8 cellular contexts compared by ENCODE assay signal in the genomic region with DNA sequence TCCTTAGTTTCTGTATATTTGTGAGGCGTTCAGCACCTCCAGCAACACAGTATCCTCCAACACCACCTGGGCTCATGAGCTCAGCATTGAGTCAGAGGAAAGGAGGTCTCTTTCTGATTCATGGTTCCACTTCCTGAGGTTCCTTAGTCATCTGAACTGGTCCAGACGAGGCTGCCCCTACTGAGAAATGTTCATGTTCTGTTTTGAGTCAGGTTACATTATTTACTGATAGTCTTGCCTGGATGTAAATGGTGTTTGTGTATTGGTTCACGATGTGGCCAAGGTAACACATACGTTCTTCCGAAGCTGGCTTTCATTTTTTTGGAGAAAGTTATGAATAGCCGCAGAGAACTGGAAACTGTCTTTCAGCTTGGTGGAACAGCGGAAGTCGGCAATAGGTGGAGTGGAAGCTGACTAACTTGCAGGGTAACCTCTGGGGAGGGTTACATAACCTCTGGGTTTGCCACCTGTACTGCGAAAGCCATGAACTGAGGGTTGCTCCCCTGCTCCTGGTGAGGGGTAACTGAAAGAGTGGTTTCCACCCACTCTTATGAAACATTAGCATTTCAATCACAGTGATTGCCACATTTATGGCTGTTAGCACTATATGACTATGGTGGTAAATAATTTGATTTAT. TPM values are rescaled to one million over a fixed set of nuclear protein-coding genes. Genes with fewer than 3 reads are reported as not detected.
DNase-seq lines count a peak whose midpoint lies in the region; ATAC-seq and TF ChIP-seq lines count a peak whose summit lies in the region.

No MANE protein-coding gene starts in this region.

- H2BK15ac ChIP-seq in neuronal stem cell (ENCODE audit: low read length) = no peak overlapping the region

- no peaks in the 10 kb centered on the region for H3K79me1 ChIP-seq in neuronal stem cell (ENCODE audit: low read depth, low read length)

- H3K18ac ChIP-seq in neuronal stem cell (ENCODE audit: low read length) = no peak overlapping the region

- peaks cover 30% of the 10 kb centered on the region for H3K4me1 Mint-ChIP-seq in activated naive CD8-positive, alpha-beta T cell (ENCODE audit: low read depth)
- peaks cover 17% of the 10 kb centered on the region for H3K4me1 Mint-ChIP-seq in mesothelial cell of epicardium

- H3K4me3 ChIP-seq in RWPE2 (ENCODE audit: severe bottlenecking) (peak overlapping the region; percentile 16), neuronal stem cell (ENCODE audit: low read length in 2 of 2) (no peak overlapping the region), BE2C (ENCODE audit: low read depth, low read length) (no peak overlapping the region)

- DNase-seq in RWPE2 (ENCODE audit: low spot score) = peak; percentile 56
- peak; percentile 52 to 62 for DNase-seq in stimulated activated CD4-positive, alpha-beta T cell treated with anti-CD3 and anti-CD28 coated beads, Interleukin-12 subunit alpha, Interleukin-12 subunit beta, amount 100 ng/mL, for 24 hours (ENCODE audit: low read depth in 2 of 2)
- no peak for DNase-seq in neuronal stem cell (ENCODE audit: low spot score)
- DNase-seq in mesothelial cell of epicardium (ENCODE audit: low spot score in 2 of 2, unreplicated experiment in 2 of 2) = no peak
- no peak for DNase-seq in BE2C

- H2AFZ ChIP-seq in neuronal stem cell (ENCODE audit: low read length) = no peak overlapping the region

- H3K27me3 Mint-ChIP-seq in activated naive CD8-positive, alpha-beta T cell = peaks cover 8% of the 10 kb centered on the region
- no peaks in the 10 kb centered on the region for H3K27me3 Mint-ChIP-seq in mesothelial cell of epicardium (ENCODE audit: low read depth)

- H2AK5ac ChIP-seq in neuronal stem cell (ENCODE audit: low read depth, low read length) = no peak overlapping the region

- H3K9me3 ChIP-seq in RWPE2 (ENCODE audit: severe bottlenecking) (no peaks in the 10 kb centered on the region), neuronal stem cell (replicated peaks in 1 of 2; ENCODE audit: control insufficient read depth in 2 of 2, insufficient read depth in 1 of 2, low read depth in 1 of 2, low read length in 2 of 2) (peaks cover 0 to 3% of the 10 kb centered on the region in 2 donors), BE2C (no peaks in the 10 kb centered on the region)

- peak overlapping the region; percentile 90 for H3K27ac Mint-ChIP-seq in activated naive CD8-positive, alpha-beta T cell
- no peak overlapping the region for H3K27ac Mint-ChIP-seq in mesothelial cell of epicardium

- H3K9ac ChIP-seq in neuronal stem cell (ENCODE audit: low read depth, low read length, poor library complexity) = no peak overlapping the region

- H3K27ac ChIP-seq in RWPE2 (ENCODE audit: poor library complexity, severe bottlenecking) (peak overlapping the region; percentile 91), neuronal stem cell (replicated peaks; ENCODE audit: low read length) (no peak overlapping the region)

- TF ChIP-seq CTCF in RWPE2 (IDR thresholded peaks at IDR 0.05; ENCODE audit: poor library complexity, severe bottlenecking) (no peak), mesothelial cell of epicardium (IDR thresholded peaks at IDR 0.05; ENCODE audit: unreplicated experiment) (no peak), BE2C (IDR thresholded peaks at IDR 0.05; ENCODE audit: low read depth, low read length) (no peak)

- no peaks in the 10 kb centered on the region for H3K9me3 Mint-ChIP-seq in activated naive CD8-positive, alpha-beta T cell (ENCODE audit: low read depth)
- no peaks in the 10 kb centered on the region for H3K9me3 Mint-ChIP-seq in mesothelial cell of epicardium

- no peak overlapping the region for H3K14ac ChIP-seq in neuronal stem cell (ENCODE audit: low read length)

- peak; percentile 83 for ATAC-seq in GM18868 (IDR thresholded peaks at IDR 0.05; ENCODE audit: unreplicated experiment)
- ATAC-seq in HG02973 (IDR thresholded peaks at IDR 0.05; ENCODE audit: unreplicated experiment) = peak; percentile 70
- peak; percentile 95 for ATAC-seq in RWPE2 (ENCODE audit: low read depth)

- H2BK12ac ChIP-seq in neuronal stem cell (ENCODE audit: low read length) = no peak overlapping the region

- WGBS in neuronal stem cell (ENCODE audit: extremely low coverage in 2 of 2, insufficient read length in 2 of 2, insufficient replicate concordance in 1 of 2), 2 donors = no CpG with 5 or more reads among the region's 9 CpGs

- peak overlapping the region; percentile 27 for H3K4me3 Mint-ChIP-seq in activated naive CD8-positive, alpha-beta T cell
- no peak overlapping the region for H3K4me3 Mint-ChIP-seq in mesothelial cell of epicardium

- H3K36me3 Mint-ChIP-seq in activated naive CD8-positive, alpha-beta T cell = no peaks in the 10 kb centered on the region
- H3K36me3 Mint-ChIP-seq in mesothelial cell of epicardium = no peaks in the 10 kb centered on the region

- no peak overlapping the region for H3K4me2 ChIP-seq in neuronal stem cell (ENCODE audit: insufficient read depth, low read length, poor library complexity, severe bottlenecking)

- no peak overlapping the region for H3K23ac ChIP-seq in neuronal stem cell (ENCODE audit: low read depth, low read length, poor library complexity)

- H2BK5ac ChIP-seq in neuronal stem cell (ENCODE audit: low read length) = no peak overlapping the region

- no peak overlapping the region for H3K4ac ChIP-seq in neuronal stem cell (ENCODE audit: low read length)

- H4K8ac ChIP-seq in neuronal stem cell (ENCODE audit: low read depth, low read length) = no peak overlapping the region

- no peak overlapping the region for H4K91ac ChIP-seq in neuronal stem cell (ENCODE audit: low read depth, low read length, poor library complexity)

- peaks cover 18% of the 10 kb centered on the region for H3K4me1 ChIP-seq in RWPE2 (ENCODE audit: insufficient read depth, poor library complexity, severe bottlenecking)
- H3K4me1 ChIP-seq in neuronal stem cell (ENCODE audit: control insufficient read depth in 2 of 2, insufficient read depth in 1 of 2, low read depth in 1 of 2, low read length in 2 of 2) = peaks cover 0 to 3% of the 10 kb centered on the region in 2 donors
- H3K4me1 ChIP-seq in BE2C = no peaks in the 10 kb centered on the region

- H3K36me3 ChIP-seq in RWPE2 (ENCODE audit: low read depth) (no peaks in the 10 kb centered on the region), neuronal stem cell (replicated peaks in 1 of 2; ENCODE audit: control insufficient read depth in 2 of 2, insufficient read depth in 2 of 2, low read length in 2 of 2) (no peaks in the 10 kb centered on the region), BE2C (no peaks in the 10 kb centered on the region)

- H2BK120ac ChIP-seq in neuronal stem cell (ENCODE audit: low read depth, low read length) = no peak overlapping the region

- no peaks in the 10 kb centered on the region for H3K27me3 ChIP-seq in RWPE2 (ENCODE audit: insufficient read depth, poor library complexity, severe bottlenecking)
- no peaks in the 10 kb centered on the region for H3K27me3 ChIP-seq in neuronal stem cell (ENCODE audit: control insufficient read depth in 3 of 3, insufficient read depth in 3 of 3, low read depth in 1 of 3, low read length in 3 of 3)
- 0 out of 2 replicates have a peak, but pooled peaks cover 2% of the 10 kb centered on the region for H3K27me3 ChIP-seq in BE2C

RNA-seq across cellular contexts. Expression of a gene that starts 42.2 kb away (rescaled TPM):
- not detected for polyA plus RNA-seq in neuronal stem cell (2013, experiment 1 of 2)
- polyA plus RNA-seq in neuronal stem cell (2013, experiment 2 of 2) = not detected
- total RNA-seq in mesothelial cell of epicardium = 0.29 to 0.78 TPM (median 0.72 TPM) in 3 replicates
- not detected for polyA plus RNA-seq in BE2C (2012; ENCODE audit: insufficient read depth, insufficient read length, low read depth)

RNA-seq across cellular contexts. Expression of a gene that starts 42.2 kb away (rescaled TPM):
- polyA plus RNA-seq in neuronal stem cell (2013, experiment 1 of 2) = 14.8 TPM
- polyA plus RNA-seq in neuronal stem cell (2013, experiment 2 of 2) = 14.7 TPM
- 38.6 to 39.8 TPM (median 38.7 TPM) in 3 replicates for total RNA-seq in mesothelial cell of epicardium
- polyA plus RNA-seq in BE2C (2012; ENCODE audit: insufficient read depth, insufficient read length, low read depth) = 29.9 TPM

Comparison
In these comparisons a context has a peak if more than half of its experiments do, and no peak if none do; other contexts are left out.
1. DNase-seq: peak in RWPE2 (single experiment) and stimulated activated CD4-positive, alpha-beta T cell treated with anti-CD3 and anti-CD28 coated beads, Interleukin-12 subunit alpha, Interleukin-12 subunit beta, amount 100 ng/mL, for 24 hours (2 of 2); none in neuronal stem cell (single experiment), mesothelial cell of epicardium (0 of 2) and BE2C (single experiment).
2. Peak in every context shown above with its lines, with median percentiles within 50 percentile points of each other: ATAC-seq.